Comparison of ENCODE assay signal across 1 cellular context in the genomic region with DNA sequence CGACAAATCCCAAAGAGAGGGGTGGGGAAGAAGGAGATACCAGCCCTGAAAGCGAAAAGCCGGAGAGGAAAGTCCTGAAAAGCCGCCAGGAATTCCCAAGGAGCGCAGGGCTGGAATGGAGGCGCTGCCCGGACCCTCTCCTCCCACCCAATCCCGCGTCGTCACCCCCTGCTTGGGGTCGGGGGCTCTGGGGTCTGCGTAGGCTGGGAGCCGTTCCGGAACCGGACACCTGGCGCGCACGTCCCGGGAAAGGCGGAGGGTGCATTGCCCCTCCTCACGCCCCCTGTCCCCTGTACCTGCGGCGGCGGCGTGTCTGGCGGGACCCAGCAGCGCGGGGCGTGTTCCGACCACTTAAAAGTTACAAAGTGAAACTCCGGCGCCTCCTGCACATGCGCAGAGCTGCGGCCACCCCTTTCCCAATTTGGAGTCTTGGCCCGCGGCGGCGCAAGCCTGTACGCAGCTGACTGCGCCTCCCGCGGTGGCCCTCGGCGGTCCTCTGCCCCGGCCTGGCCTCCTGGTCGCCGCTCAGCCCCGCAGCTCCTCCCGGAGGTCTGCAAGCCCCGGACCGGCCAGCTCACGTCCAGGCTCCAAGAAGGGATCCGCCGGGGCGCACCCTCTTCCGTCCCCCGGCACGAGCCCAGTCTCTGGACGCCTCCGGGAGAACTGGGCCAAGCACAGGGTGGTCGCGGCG.
TF ChIP-seq lines count a peak whose summit lies in the region.

A gene (minus strand): TSS at position 373 of the 691 bp plus-strand sequence. CDS start 4,800 bp downstream, outside the sequence.

TF ChIP-seq in HepG2, 621 proteins besides CTCF, POLR2A, EP300 and RAD21 (continued from another document and continues in another):
- TF ChIP-seq HNF4A (CRISPR knock-in tag; IDR thresholded peaks at IDR 0.05) (no peak; the same call in 1 of the 2 replicates), ZNF564 (CRISPR knock-in tag; IDR thresholded peaks at IDR 0.05) (peak; percentile 61), MTF1 (CRISPR knock-in tag; IDR thresholded peaks at IDR 0.05) (no peak; the same call in 1 of the 2 replicates), AGO2 (optimal IDR thresholded peaks at IDR 0.05; ENCODE audit: low read depth, low read length) (peak; percentile 64), ZC3H13 (CRISPR knock-in tag; IDR thresholded peaks at IDR 0.05) (peak; percentile 77; the same call in 1 of the 2 replicates), TMF1 (CRISPR knock-in tag; IDR thresholded peaks at IDR 0.05; ENCODE audit: low read depth) (no peak), CAMTA2 (CRISPR knock-in tag; IDR thresholded peaks at IDR 0.05; ENCODE audit: borderline replicate concordance) (peak; percentile 69; the same call in 1 of the 2 replicates), ZNF543 (CRISPR knock-in tag; IDR thresholded peaks at IDR 0.05) (peak; percentile 93), ESRRA (CRISPR knock-in tag; IDR thresholded peaks at IDR 0.05; ENCODE audit: low read depth) (0 out of 2 replicates have a peak, but pooled peaks have one; percentile 15), ZNF101 (CRISPR knock-in tag; IDR thresholded peaks at IDR 0.05; ENCODE audit: borderline replicate concordance, low read depth) (no peak), NRL (CRISPR knock-in tag; IDR thresholded peaks at IDR 0.05; ENCODE audit: borderline replicate concordance) (peak; percentile 54; the same call in 1 of the 2 replicates), NCOA5 (CRISPR knock-in tag; IDR thresholded peaks at IDR 0.05) (no peak), ETV5 (CRISPR knock-in tag; IDR thresholded peaks at IDR 0.05; ENCODE audit: borderline replicate concordance) (no peak; the same call in 1 of the 2 replicates), JUN (CRISPR knock-in tag; IDR thresholded peaks at IDR 0.05) (peak; percentile 42; the same call in 1 of the 2 replicates), PITX1 (CRISPR knock-in tag; IDR thresholded peaks at IDR 0.05) (peak; percentile 7; the same call in 1 of the 2 replicates), MED8 (CRISPR knock-in tag; IDR thresholded peaks at IDR 0.05; ENCODE audit: insufficient replicate concordance) (peak; percentile 75), ZNF605 (CRISPR knock-in tag; IDR thresholded peaks at IDR 0.05) (no peak), ZNF34 (CRISPR knock-in tag; IDR thresholded peaks at IDR 0.05; ENCODE audit: borderline replicate concordance) (peak; percentile 82; the same call in 1 of the 2 replicates), TBX3 (IDR thresholded peaks at IDR 0.05; ENCODE audit: borderline replicate concordance) (no peak), PHF5A (CRISPR knock-in tag; IDR thresholded peaks at IDR 0.05; ENCODE audit: low read depth, unreplicated experiment) (no peak), NAIF1 (CRISPR knock-in tag; IDR thresholded peaks at IDR 0.05; ENCODE audit: borderline replicate concordance) (peak; percentile 91), FOXC1 (CRISPR knock-in tag; IDR thresholded peaks at IDR 0.05; ENCODE audit: borderline replicate concordance) (peak; percentile 52; the same call in 1 of the 2 replicates), DNMT1 (CRISPR knock-in tag; IDR thresholded peaks at IDR 0.05) (0 out of 2 replicates have a peak, but pooled peaks have one; percentile 15), IKZF1 (IDR thresholded peaks at IDR 0.05) (no peak), ZNF777 (CRISPR knock-in tag; IDR thresholded peaks at IDR 0.05) (peak; percentile 94), FIP1L1 (IDR thresholded peaks at IDR 0.05; ENCODE audit: borderline replicate concordance, insufficient read depth, low read depth, low read length) (no peak), ZNF44 (CRISPR knock-in tag; IDR thresholded peaks at IDR 0.05) (no peak), ZNF430 (CRISPR knock-in tag; IDR thresholded peaks at IDR 0.05) (peak; percentile 49; the same call in 1 of the 2 replicates), ZNF788 (CRISPR knock-in tag; IDR thresholded peaks at IDR 0.05; ENCODE audit: borderline replicate concordance) (peak; percentile 7; the same call in 1 of the 2 replicates), MED1 (CRISPR knock-in tag; IDR thresholded peaks at IDR 0.05) (no peak), ZNF550 (CRISPR knock-in tag; IDR thresholded peaks at IDR 0.05; ENCODE audit: borderline replicate concordance) (no peak), NR2C2 (CRISPR knock-in tag; IDR thresholded peaks at IDR 0.05; ENCODE audit: borderline replicate concordance) (peak; percentile 48; the same call in 1 of the 2 replicates), MEIS1 (CRISPR knock-in tag; IDR thresholded peaks at IDR 0.05; ENCODE audit: borderline replicate concordance) (peak; percentile 15; the same call in 1 of the 2 replicates), ZNF768 (CRISPR knock-in tag; IDR thresholded peaks at IDR 0.05) (peak; percentile 31; the same call in 1 of the 2 replicates), ZNF253 (CRISPR knock-in tag; IDR thresholded peaks at IDR 0.05; ENCODE audit: borderline replicate concordance) (no peak)
- TF ChIP-seq, protein P1, sequence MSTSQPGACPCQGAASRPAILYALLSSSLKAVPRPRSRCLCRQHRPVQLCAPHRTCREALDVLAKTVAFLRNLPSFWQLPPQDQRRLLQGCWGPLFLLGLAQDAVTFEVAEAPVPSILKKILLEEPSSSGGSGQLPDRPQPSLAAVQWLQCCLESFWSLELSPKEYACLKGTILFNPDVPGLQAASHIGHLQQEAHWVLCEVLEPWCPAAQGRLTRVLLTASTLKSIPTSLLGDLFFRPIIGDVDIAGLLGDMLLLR (CRISPR knock-in tag; IDR thresholded peaks at IDR 0.05) = peak; percentile 75
- TF ChIP-seq, protein P2, sequence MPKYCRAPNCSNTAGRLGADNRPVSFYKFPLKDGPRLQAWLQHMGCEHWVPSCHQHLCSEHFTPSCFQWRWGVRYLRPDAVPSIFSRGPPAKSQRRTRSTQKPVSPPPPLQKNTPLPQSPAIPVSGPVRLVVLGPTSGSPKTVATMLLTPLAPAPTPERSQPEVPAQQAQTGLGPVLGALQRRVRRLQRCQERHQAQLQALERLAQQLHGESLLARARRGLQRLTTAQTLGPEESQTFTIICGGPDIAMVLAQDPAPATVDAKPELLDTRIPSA (CRISPR knock-in tag; IDR thresholded peaks at IDR 0.05; ENCODE audit: borderline replicate concordance) = peak; percentile 87; the same call in 1 of the 2 replicates
- TF ChIP-seq, protein P3, sequence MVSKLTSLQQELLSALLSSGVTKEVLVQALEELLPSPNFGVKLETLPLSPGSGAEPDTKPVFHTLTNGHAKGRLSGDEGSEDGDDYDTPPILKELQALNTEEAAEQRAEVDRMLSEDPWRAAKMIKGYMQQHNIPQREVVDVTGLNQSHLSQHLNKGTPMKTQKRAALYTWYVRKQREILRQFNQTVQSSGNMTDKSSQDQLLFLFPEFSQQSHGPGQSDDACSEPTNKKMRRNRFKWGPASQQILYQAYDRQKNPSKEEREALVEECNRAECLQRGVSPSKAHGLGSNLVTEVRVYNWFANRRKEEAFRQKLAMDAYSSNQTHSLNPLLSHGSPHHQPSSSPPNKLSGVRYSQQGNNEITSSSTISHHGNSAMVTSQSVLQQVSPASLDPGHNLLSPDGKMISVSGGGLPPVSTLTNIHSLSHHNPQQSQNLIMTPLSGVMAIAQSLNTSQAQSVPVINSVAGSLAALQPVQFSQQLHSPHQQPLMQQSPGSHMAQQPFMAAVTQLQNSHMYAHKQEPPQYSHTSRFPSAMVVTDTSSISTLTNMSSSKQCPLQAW (CRISPR knock-in tag; IDR thresholded peaks at IDR 0.05) = peak; percentile 74; the same call in 1 of the 2 replicates
- TF ChIP-seq, protein P4, sequence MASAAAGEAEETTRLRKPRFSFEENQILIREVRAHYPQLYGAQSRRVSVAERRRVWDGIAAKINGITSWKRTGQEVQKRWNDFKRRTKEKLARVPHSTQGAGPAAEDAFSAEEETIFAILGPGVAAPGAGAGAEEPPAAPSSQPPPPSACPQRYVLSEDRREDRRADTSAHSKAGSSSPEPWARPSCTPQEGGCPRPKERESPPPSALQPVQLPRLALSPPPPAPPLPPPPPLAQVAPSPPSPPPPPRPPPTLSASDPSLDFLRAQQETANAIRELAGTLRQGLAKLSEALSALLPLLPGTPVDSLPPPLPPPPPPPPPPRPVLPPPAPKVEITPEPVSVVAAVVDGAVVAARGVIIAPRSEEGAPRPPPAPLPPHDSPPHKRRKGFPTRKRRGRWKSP (CRISPR knock-in tag; IDR thresholded peaks at IDR 0.05) = peak; percentile 95
- TF ChIP-seq, protein P5, sequence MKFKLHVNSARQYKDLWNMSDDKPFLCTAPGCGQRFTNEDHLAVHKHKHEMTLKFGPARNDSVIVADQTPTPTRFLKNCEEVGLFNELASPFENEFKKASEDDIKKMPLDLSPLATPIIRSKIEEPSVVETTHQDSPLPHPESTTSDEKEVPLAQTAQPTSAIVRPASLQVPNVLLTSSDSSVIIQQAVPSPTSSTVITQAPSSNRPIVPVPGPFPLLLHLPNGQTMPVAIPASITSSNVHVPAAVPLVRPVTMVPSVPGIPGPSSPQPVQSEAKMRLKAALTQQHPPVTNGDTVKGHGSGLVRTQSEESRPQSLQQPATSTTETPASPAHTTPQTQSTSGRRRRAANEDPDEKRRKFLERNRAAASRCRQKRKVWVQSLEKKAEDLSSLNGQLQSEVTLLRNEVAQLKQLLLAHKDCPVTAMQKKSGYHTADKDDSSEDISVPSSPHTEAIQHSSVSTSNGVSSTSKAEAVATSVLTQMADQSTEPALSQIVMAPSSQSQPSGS (CRISPR knock-in tag; IDR thresholded peaks at IDR 0.05) = peak; percentile 46; the same call in 1 of the 2 replicates
- TF ChIP-seq, protein P6, sequence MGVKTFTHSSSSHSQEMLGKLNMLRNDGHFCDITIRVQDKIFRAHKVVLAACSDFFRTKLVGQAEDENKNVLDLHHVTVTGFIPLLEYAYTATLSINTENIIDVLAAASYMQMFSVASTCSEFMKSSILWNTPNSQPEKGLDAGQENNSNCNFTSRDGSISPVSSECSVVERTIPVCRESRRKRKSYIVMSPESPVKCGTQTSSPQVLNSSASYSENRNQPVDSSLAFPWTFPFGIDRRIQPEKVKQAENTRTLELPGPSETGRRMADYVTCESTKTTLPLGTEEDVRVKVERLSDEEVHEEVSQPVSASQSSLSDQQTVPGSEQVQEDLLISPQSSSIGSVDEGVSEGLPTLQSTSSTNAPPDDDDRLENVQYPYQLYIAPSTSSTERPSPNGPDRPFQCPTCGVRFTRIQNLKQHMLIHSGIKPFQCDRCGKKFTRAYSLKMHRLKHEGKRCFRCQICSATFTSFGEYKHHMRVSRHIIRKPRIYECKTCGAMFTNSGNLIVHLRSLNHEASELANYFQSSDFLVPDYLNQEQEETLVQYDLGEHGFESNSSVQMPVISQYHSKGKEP (CRISPR knock-in tag; IDR thresholded peaks at IDR 0.05) = no peak
- TF ChIP-seq, protein P7, sequence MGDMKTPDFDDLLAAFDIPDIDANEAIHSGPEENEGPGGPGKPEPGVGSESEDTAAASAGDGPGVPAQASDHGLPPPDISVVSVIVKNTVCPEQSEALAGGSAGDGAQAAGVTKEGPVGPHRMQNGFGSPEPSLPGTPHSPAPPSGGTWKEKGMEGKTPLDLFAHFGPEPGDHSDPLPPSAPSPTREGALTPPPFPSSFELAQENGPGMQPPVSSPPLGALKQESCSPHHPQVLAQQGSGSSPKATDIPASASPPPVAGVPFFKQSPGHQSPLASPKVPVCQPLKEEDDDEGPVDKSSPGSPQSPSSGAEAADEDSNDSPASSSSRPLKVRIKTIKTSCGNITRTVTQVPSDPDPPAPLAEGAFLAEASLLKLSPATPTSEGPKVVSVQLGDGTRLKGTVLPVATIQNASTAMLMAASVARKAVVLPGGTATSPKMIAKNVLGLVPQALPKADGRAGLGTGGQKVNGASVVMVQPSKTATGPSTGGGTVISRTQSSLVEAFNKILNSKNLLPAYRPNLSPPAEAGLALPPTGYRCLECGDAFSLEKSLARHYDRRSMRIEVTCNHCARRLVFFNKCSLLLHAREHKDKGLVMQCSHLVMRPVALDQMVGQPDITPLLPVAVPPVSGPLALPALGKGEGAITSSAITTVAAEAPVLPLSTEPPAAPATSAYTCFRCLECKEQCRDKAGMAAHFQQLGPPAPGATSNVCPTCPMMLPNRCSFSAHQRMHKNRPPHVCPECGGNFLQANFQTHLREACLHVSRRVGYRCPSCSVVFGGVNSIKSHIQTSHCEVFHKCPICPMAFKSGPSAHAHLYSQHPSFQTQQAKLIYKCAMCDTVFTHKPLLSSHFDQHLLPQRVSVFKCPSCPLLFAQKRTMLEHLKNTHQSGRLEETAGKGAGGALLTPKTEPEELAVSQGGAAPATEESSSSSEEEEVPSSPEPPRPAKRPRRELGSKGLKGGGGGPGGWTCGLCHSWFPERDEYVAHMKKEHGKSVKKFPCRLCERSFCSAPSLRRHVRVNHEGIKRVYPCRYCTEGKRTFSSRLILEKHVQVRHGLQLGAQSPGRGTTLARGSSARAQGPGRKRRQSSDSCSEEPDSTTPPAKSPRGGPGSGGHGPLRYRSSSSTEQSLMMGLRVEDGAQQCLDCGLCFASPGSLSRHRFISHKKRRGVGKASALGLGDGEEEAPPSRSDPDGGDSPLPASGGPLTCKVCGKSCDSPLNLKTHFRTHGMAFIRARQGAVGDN (CRISPR knock-in tag; IDR thresholded peaks at IDR 0.05) = peak; percentile 88
- TF ChIP-seq, protein P8, sequence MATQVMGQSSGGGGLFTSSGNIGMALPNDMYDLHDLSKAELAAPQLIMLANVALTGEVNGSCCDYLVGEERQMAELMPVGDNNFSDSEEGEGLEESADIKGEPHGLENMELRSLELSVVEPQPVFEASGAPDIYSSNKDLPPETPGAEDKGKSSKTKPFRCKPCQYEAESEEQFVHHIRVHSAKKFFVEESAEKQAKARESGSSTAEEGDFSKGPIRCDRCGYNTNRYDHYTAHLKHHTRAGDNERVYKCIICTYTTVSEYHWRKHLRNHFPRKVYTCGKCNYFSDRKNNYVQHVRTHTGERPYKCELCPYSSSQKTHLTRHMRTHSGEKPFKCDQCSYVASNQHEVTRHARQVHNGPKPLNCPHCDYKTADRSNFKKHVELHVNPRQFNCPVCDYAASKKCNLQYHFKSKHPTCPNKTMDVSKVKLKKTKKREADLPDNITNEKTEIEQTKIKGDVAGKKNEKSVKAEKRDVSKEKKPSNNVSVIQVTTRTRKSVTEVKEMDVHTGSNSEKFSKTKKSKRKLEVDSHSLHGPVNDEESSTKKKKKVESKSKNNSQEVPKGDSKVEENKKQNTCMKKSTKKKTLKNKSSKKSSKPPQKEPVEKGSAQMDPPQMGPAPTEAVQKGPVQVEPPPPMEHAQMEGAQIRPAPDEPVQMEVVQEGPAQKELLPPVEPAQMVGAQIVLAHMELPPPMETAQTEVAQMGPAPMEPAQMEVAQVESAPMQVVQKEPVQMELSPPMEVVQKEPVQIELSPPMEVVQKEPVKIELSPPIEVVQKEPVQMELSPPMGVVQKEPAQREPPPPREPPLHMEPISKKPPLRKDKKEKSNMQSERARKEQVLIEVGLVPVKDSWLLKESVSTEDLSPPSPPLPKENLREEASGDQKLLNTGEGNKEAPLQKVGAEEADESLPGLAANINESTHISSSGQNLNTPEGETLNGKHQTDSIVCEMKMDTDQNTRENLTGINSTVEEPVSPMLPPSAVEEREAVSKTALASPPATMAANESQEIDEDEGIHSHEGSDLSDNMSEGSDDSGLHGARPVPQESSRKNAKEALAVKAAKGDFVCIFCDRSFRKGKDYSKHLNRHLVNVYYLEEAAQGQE (IDR thresholded peaks at IDR 0.05; ENCODE audit: borderline replicate concordance in 1 of 2, low read depth in 1 of 2, low read length in 2 of 2) = no peak
- TF ChIP-seq, protein P9, sequence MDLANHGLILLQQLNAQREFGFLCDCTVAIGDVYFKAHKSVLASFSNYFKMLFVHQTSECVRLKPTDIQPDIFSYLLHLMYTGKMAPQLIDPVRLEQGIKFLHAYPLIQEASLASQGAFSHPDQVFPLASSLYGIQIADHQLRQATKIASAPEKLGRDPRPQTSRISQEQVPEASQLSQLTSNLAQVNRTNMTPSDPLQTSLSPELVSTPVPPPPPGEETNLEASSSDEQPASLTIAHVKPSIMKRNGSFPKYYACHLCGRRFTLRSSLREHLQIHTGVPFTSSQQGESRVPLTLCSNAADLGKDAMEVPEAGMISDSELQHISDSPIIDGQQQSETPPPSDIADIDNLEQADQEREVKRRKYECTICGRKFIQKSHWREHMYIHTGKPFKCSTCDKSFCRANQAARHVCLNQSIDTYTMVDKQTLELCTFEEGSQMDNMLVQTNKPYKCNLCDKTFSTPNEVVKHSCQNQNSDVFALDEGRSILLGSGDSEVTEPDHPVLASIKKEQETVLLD (CRISPR knock-in tag; IDR thresholded peaks at IDR 0.05; ENCODE audit: low read depth) = 0 out of 2 replicates have a peak, but pooled peaks have one; percentile 47
